ENCODE assay signal across 8 cellular contexts in genomic region chr6:73652637-73653570, GRCh38. TPM values are rescaled to one million over a fixed set of nuclear protein-coding genes. Genes with fewer than 3 reads are reported as not detected.
DNase-seq lines count a peak whose midpoint lies in the region; ATAC-seq and TF ChIP-seq lines count a peak whose summit lies in the region.

No MANE protein-coding gene starts in this region.

- peak; percentile 51 for ATAC-seq in GM21528 (IDR thresholded peaks at IDR 0.05; ENCODE audit: low FRiP score, unreplicated experiment)
- ATAC-seq in naive thymus-derived CD8-positive, alpha-beta T cell: peak; percentile 52 to 69
- ATAC-seq in stimulated activated naive CD8-positive, alpha-beta T cell treated with anti-CD3 and anti-CD28 coated beads, Interleukin-15, amount 100 ng/mL, for 72 hours: peak; percentile 73

- H3K27ac Mint-ChIP-seq in naive thymus-derived CD8-positive, alpha-beta T cell: peak overlapping the region; percentile 85 to 99 (median 98)
- H3K27ac Mint-ChIP-seq in stimulated activated naive CD8-positive, alpha-beta T cell treated with anti-CD3 and anti-CD28 coated beads, Interleukin-15, amount 100 ng/mL, for 72 hours: peak overlapping the region; percentile 64 to 91

- peaks cover 7% of the 10 kb centered on the region for H3K79me2 ChIP-seq in fibroblast of lung (ENCODE audit: control insufficient read depth, insufficient read depth, low read length)

- H3K27me3 Mint-ChIP-seq in naive thymus-derived CD8-positive, alpha-beta T cell: no peaks in the 10 kb centered on the region
- no peaks in the 10 kb centered on the region for H3K27me3 Mint-ChIP-seq in stimulated activated naive CD8-positive, alpha-beta T cell treated with anti-CD3 and anti-CD28 coated beads, Interleukin-15, amount 100 ng/mL, for 72 hours

- H3K9me3 Mint-ChIP-seq in naive thymus-derived CD8-positive, alpha-beta T cell: no peaks in the 10 kb centered on the region
- no peaks in the 10 kb centered on the region for H3K9me3 Mint-ChIP-seq in stimulated activated naive CD8-positive, alpha-beta T cell treated with anti-CD3 and anti-CD28 coated beads, Interleukin-15, amount 100 ng/mL, for 72 hours

- peak; percentile 34 to 39 for TF ChIP-seq CTCF in fibroblast of lung (conservative IDR thresholded peaks at IDR 0.05 in 1 of 2, IDR thresholded peaks at IDR 0.05 in 1 of 2; ENCODE audit: low read depth in 1 of 2, low read length in 2 of 2)

- peak overlapping the region; percentile 90 for H3K4me2 ChIP-seq in fibroblast of lung (ENCODE audit: extremely low read depth, insufficient read depth, low read length)

- H3K4me3 Mint-ChIP-seq in naive thymus-derived CD8-positive, alpha-beta T cell: peak overlapping the region; percentile 91 to 99 (median 98)
- H3K4me3 Mint-ChIP-seq in stimulated activated naive CD8-positive, alpha-beta T cell treated with anti-CD3 and anti-CD28 coated beads, Interleukin-15, amount 100 ng/mL, for 72 hours: peak overlapping the region; percentile 96 to 99

- H3K4me1 Mint-ChIP-seq in naive thymus-derived CD8-positive, alpha-beta T cell: peaks cover 14 to 36% (median 29%) of the 10 kb centered on the region in 4 donors
- H3K4me1 Mint-ChIP-seq in stimulated activated naive CD8-positive, alpha-beta T cell treated with anti-CD3 and anti-CD28 coated beads, Interleukin-15, amount 100 ng/mL, for 72 hours: peaks cover 44% of the 10 kb centered on the region

- peaks cover 0 to 18% (median 3%) of the 10 kb centered on the region in 3 donors for H3K36me3 Mint-ChIP-seq in naive thymus-derived CD8-positive, alpha-beta T cell

- H3K9me3 ChIP-seq in fibroblast of lung (ENCODE audit: control insufficient read depth, insufficient read depth, low read depth, low read length): no peaks in the 10 kb centered on the region

- H2AFZ ChIP-seq in fibroblast of lung (ENCODE audit: low read length): peak overlapping the region; percentile 91

- no peaks in the 10 kb centered on the region for H4K20me1 ChIP-seq in fibroblast of lung (ENCODE audit: control insufficient read depth, extremely low read depth, insufficient read depth, low read length)

- H3K27me3 ChIP-seq in fibroblast of lung (ENCODE audit: control insufficient read depth, insufficient read depth, low read length): no peaks in the 10 kb centered on the region

- DNase-seq in DMS153 (lab: John Stamatoyannopoulos, UW) (peak; percentile 67), HuH-7.5 (ENCODE audit: low spot score) (peak; percentile 78), activated T-helper 1 cell treated with Interleukin-2 at 50 U/mL for 16 hours (ENCODE audit: low read depth) (peak; percentile 51), fibroblast of lung (ENCODE audit: low read depth in 2 of 2) (peak; percentile 36 to 40)
- DNase-seq in naive thymus-derived CD8-positive, alpha-beta T cell: peak; percentile 46 to 83 (median 66)
- DNase-seq in stimulated activated naive CD8-positive, alpha-beta T cell treated with anti-CD3 and anti-CD28 coated beads, Interleukin-15, amount 100 ng/mL, for 72 hours: peak; percentile 74 to 77

- POLR2A ChIA-PET in naive thymus-derived CD8-positive, alpha-beta T cell (lab: Charles Lee): interaction anchor here (0.6 to 5.3 kb wide), 13 partner anchors 9 to 1949 kb away, joined by 3 to 90 read pairs (median 7); partner anchors contain the start of genes EEF1A1, MTO1 and SENP6

- no peaks in the 10 kb centered on the region for H3K4me1 ChIP-seq in fibroblast of lung (ENCODE audit: control insufficient read depth, extremely low read depth, insufficient read depth, low read length)

- peak overlapping the region; percentile 95 for H3K9ac ChIP-seq in fibroblast of lung (ENCODE audit: insufficient read depth, low read length)

- no peaks in the 10 kb centered on the region for H3K36me3 ChIP-seq in fibroblast of lung (ENCODE audit: control insufficient read depth, insufficient read depth, low read length)

- H3K4me3 ChIP-seq in fibroblast of lung (replicated peaks in 1 of 4; ENCODE audit: control extremely low read depth in 1 of 4, insufficient read depth in 1 of 4, low read depth in 3 of 4, low read length in 4 of 4): peak overlapping the region; percentile 75 to 97 (median 96)

- peak overlapping the region; percentile 71 for H3K27ac ChIP-seq in fibroblast of lung (ENCODE audit: insufficient read depth, low read length)

TF ChIP-seq in PFSK-1, 5 proteins besides CTCF, POLR2A, EP300 and RAD21:
- TF ChIP-seq FOXP2 (optimal IDR thresholded peaks at IDR 0.05; ENCODE audit: borderline replicate concordance, extremely low read depth, extremely low read length, insufficient read depth) (no peak), SIN3A (IDR thresholded peaks at IDR 0.05; ENCODE audit: borderline replicate concordance, insufficient read depth, low read length) (0 out of 2 replicates have a peak, but pooled peaks have one; percentile 22)

RNA-seq across cellular contexts. Expression of gene SLC17A5, which starts 0.9 kb away (rescaled TPM):
- 9.4 TPM for polyA plus RNA-seq in PFSK-1 (2012; ENCODE audit: insufficient read length, low read depth)
- total RNA-seq in fibroblast of lung: 21.6 and 39.3 TPM in 2 replicates
- 34.1 and 56.8 TPM in 2 replicates for polyA plus RNA-seq in fibroblast of lung
- polyA plus RNA-seq in fibroblast of lung (2012): 19.1 and 29.1 TPM in 2 replicates
- polyA minus RNA-seq in fibroblast of lung (ENCODE audit: low replicate concordance): 13.7 and 21.5 TPM in 2 replicates
- total RNA-seq in naive thymus-derived CD8-positive, alpha-beta T cell: 10 to 100 TPM; 10.8 to 11.0 TPM
- polyA plus RNA-seq in naive thymus-derived CD8-positive, alpha-beta T cell: 1 to 10 TPM; 4.9 to 8.8 (median 6.5) TPM

RNA-seq across cellular contexts. Expression of gene CD109, which starts 43.1 kb away (rescaled TPM):
- 0.09 TPM for polyA plus RNA-seq in PFSK-1 (2012; ENCODE audit: insufficient read length, low read depth)
- total RNA-seq in fibroblast of lung: 12.8 and 51.2 TPM in 2 replicates
- 48.4 and 52.6 TPM in 2 replicates for polyA plus RNA-seq in fibroblast of lung
- polyA plus RNA-seq in fibroblast of lung (2012): 26.6 and 27.1 TPM in 2 replicates
- 7.4 and 9.3 TPM in 2 replicates for polyA minus RNA-seq in fibroblast of lung (ENCODE audit: low replicate concordance)
- under 1 TPM; 0.41 to 0.47 TPM for total RNA-seq in naive thymus-derived CD8-positive, alpha-beta T cell
- not detected for polyA plus RNA-seq in naive thymus-derived CD8-positive, alpha-beta T cell

Comparison
In these comparisons a context has a peak if more than half of its experiments do, and no peak if none do; other contexts are left out.
1. Peak in every context shown above with its lines: DNase-seq, ATAC-seq, H3K4me3 ChIP-seq and H3K27ac ChIP-seq.